Comparison of ENCODE assay signal across 12 cellular contexts in genomic region chr10:86795353-86795752, GRCh38. TPM values are rescaled to one million over a fixed set of nuclear protein-coding genes. Genes with fewer than 3 reads are reported as not detected.
DNase-seq lines count a peak whose midpoint lies in the region; ATAC-seq and TF ChIP-seq lines count a peak whose summit lies in the region.
"Had no signal": no experiment of that assay in that cellular context is flagged by ENCODE, and none has a peak within 500 bp of the region (broad histone marks: within the 10 kb centered on the region; RNA-seq: fewer than 3 reads in every experiment).

No MANE protein-coding gene starts in this region.

- H3K4me1 ChIP-seq in SK-N-SH (ENCODE audit: control insufficient read depth in 1 of 2, insufficient read depth in 2 of 2, low read depth in 1 of 2, low read length in 1 of 2) = peaks cover 3 to 36% of the 10 kb centered on the region in 2 experiments; a peak in 3 of 4 replicates
- H3K4me1 ChIP-seq in right cardiac atrium (ENCODE audit: control insufficient read depth, insufficient read depth, low read length) = peaks cover 3% of the 10 kb centered on the region
- peaks cover 44% of the 10 kb centered on the region in 2 donors for H3K4me1 ChIP-seq in thyroid gland

- H3K4me2 ChIP-seq in SK-N-SH = peak overlapping the region; percentile 17; the same call in 1 of the 2 replicates

- ATAC-seq in right cardiac atrium = peak; percentile 48 to 70
- ATAC-seq in HG02763 (IDR thresholded peaks at IDR 0.05; ENCODE audit: unreplicated experiment) = no peak

- peak overlapping the region; percentile 53; the same call in 1 of the 2 replicates for H3K9ac ChIP-seq in SK-N-SH

- H3K4me3 ChIP-seq in SK-N-SH (ENCODE audit: low read depth in 2 of 2, low read length in 1 of 2) = no peak overlapping the region
- no peak overlapping the region for H3K4me3 ChIP-seq in right cardiac atrium (ENCODE audit: low read length)
- H3K4me3 ChIP-seq in thyroid gland (replicated peaks in 1 of 3) = no peak overlapping the region

- intact Hi-C loops in right cardiac atrium (cut with DNase I) = no loop called here
- intact Hi-C loops in thyroid gland (cut with DNase I) = no loop called here

- H3F3A ChIP-seq in SK-N-SH (replicated peaks; ENCODE audit: insufficient read depth) = peaks cover 26% of the 10 kb centered on the region

- 0 out of 4 replicates have a peak, but pooled peaks of 1 of the 2 experiments have one; percentile 31 for TF ChIP-seq EP300 in SK-N-SH (IDR thresholded peaks at IDR 0.05; ENCODE audit: borderline replicate concordance in 1 of 2, low read depth in 1 of 2, low read length in 1 of 2)

- H3K36me3 ChIP-seq in SK-N-SH (replicated peaks in 1 of 2; ENCODE audit: control insufficient read depth in 1 of 2, insufficient read depth in 2 of 2, low read length in 1 of 2) (peaks cover 0 to 2% of the 10 kb centered on the region in 2 experiments), thyroid gland (no peaks in the 10 kb centered on the region)

- H2AFZ ChIP-seq in SK-N-SH (ENCODE audit: low read depth) = peak overlapping the region; percentile 44; the same call in 1 of the 2 replicates

- POLR2A ChIA-PET in SK-N-SH (lab: Yijun Ruan, JAX) = no interaction called here

- peaks cover 15% of the 10 kb centered on the region for H4K20me1 ChIP-seq in SK-N-SH (ENCODE audit: insufficient read depth)

- no peaks in the 10 kb centered on the region for H3K9me2 ChIP-seq in SK-N-SH

- TF ChIP-seq CTCF in SK-N-SH (IDR thresholded peaks at IDR 0.05) (no peak), thyroid gland (IDR thresholded peaks at IDR 0.05) (peak in 1 of 6 experiments; percentile 9)

- H3K27ac ChIP-seq in SK-N-SH (ENCODE audit: low read depth in 2 of 2, low read length in 1 of 2) = peak overlapping the region; percentile 56 to 79; a peak in 3 of 4 replicates
- H3K27ac ChIP-seq in right cardiac atrium (ENCODE audit: low read length) = no peak overlapping the region
- peak overlapping the region; percentile 51 to 76 (median 64) for H3K27ac ChIP-seq in thyroid gland
- H3K27ac ChIP-seq: 22Rv1 had no signal

- peaks cover 96% of the 10 kb centered on the region for H3K79me2 ChIP-seq in SK-N-SH (ENCODE audit: insufficient read depth)

- peak in 1 of 2 donors; percentile 49 for TF ChIP-seq POLR2A in thyroid gland (IDR thresholded peaks at IDR 0.05)

- 21% methylated on average over 3 of the region's 3 CpGs for WGBS in SK-N-SH (ENCODE audit: low lambda C conversion rate)
- WGBS in right cardiac atrium = 29% methylated on average over 3 of the region's 3 CpGs
- WGBS in thyroid gland, 2 donors = 17 to 20% methylated on average over 3 of the region's 3 CpGs

- CTCF ChIA-PET in SK-N-SH (lab: Yijun Ruan, JAX) = interaction anchor here (0.7 kb wide), 1 partner anchor 25 kb away, joined by 3 read pairs; no protein-coding TSS in a partner anchor

- TF ChIP-seq RAD21 in SK-N-SH (IDR thresholded peaks at IDR 0.05; ENCODE audit: low read length) = no peak

- DNase-seq in DMS153 (lab: John Stamatoyannopoulos, UW) = peak; percentile 5
- DNase-seq in DMS153 treated with DMSO at 0.1 percent for 48 hours (lab: John Stamatoyannopoulos, UW; ENCODE audit: unreplicated experiment) = no peak
- DNase-seq in SK-N-SH = peak; percentile 12
- DNase-seq in right cardiac atrium = no peak
- no peak for DNase-seq in thyroid gland
- no peak for DNase-seq in T-helper 1 cell
- no peak for DNase-seq in NOMO-1 (lab: John Stamatoyannopoulos, UW; ENCODE audit: unreplicated experiment in 2 of 2)
- DNase-seq: activated T-cell treated with anti-CD3 and anti-CD28 coated beads, Interleukin-2, amount 50 U/mL, for 1 hour; immature natural killer cell; NCI-H1694 treated with DMSO at 0.1 percent for 48 hours had no signal

- H3K9me3 ChIP-seq in SK-N-SH (no peaks in the 10 kb centered on the region), right cardiac atrium (ENCODE audit: control insufficient read depth, low read length) (no peaks in the 10 kb centered on the region), thyroid gland (no peaks in the 10 kb centered on the region)

- H3K27me3 ChIP-seq in SK-N-SH (ENCODE audit: insufficient read depth) (no peaks in the 10 kb centered on the region), right cardiac atrium (ENCODE audit: control insufficient read depth, insufficient read depth) (no peaks in the 10 kb centered on the region), thyroid gland (no peaks in the 10 kb centered on the region)

TF ChIP-seq in SK-N-SH, 30 proteins besides CTCF, POLR2A, EP300 and RAD21:
- TF ChIP-seq JUND (IDR thresholded peaks at IDR 0.05) = no peak
- TF ChIP-seq TEAD4 (IDR thresholded peaks at IDR 0.05; ENCODE audit: borderline replicate concordance, insufficient read depth) = 0 out of 2 replicates have a peak, but pooled peaks have one; percentile 29
- 0 out of 2 replicates have a peak, but pooled peaks have one; percentile 18 for TF ChIP-seq PBX3 (IDR thresholded peaks at IDR 0.05)
- peak; percentile 39; the same call in 1 of the 2 replicates for TF ChIP-seq YY1 (IDR thresholded peaks at IDR 0.05; ENCODE audit: low read depth)

RNA-seq across cellular contexts. Expression of gene BMPR1A, which starts 38.9 kb away (rescaled TPM):
- polyA plus RNA-seq in SK-N-SH (2012; rRNA removed) (12.7 and 20.1 TPM in 2 replicates), right cardiac atrium (10.8 TPM)
- 19.2 and 19.7 TPM in 2 replicates for polyA plus RNA-seq in SK-N-SH (2012; cell fraction: cytosol; rRNA removed)
- 5.9 and 13.3 TPM in 2 replicates for polyA plus RNA-seq in SK-N-SH (2012; cell fraction: nucleus; rRNA removed)
- total RNA-seq in right cardiac atrium (10 to 100 TPM; 60.4 to 92.0 (median 65.6) TPM), thyroid gland (10 to 100 TPM; 72.7 to 89.5 (median 84.2) TPM)

Comparison
In these comparisons a context has a peak if more than half of its experiments do, and no peak if none do; other contexts are left out.
1. DNase-seq: peak in DMS153 (single experiment) and SK-N-SH (single experiment); none in DMS153 treated with DMSO at 0.1 percent for 48 hours (single experiment), right cardiac atrium (0 of 3), thyroid gland (0 of 2), T-helper 1 cell (0 of 5) and NOMO-1 (0 of 2).